ENCODE assay signal across 1 cellular context in the genomic region with DNA sequence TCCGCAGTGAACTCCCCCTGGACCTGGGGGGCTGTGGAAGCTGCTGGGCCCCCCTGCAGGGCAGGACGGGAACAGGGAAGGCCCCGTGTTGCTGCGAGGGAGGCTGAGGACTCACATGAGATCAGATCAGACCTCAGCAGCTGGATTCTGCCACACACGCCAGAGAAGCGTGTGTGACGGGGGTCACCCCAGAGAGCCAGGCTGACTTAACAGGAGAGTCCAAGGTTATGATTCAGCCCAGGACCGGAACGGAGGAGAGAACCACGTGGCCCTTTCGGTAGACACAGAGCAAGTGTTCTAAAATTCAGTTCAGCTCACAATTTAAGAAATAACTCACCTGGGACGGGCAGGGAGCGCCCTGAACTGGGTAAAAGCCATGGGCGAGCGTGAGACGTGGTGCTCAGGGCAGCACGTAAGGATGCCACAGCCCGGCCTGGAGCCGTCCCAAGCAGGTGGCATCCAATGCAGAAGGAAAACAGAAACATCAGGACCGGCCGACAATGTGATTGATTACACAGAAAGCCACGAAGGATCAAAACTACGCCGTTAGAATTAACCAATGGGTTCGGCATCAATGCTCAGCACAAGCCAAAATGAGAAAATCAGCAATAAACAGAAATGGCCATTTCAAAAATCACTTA.
TF ChIP-seq lines count a peak whose summit lies in the region.

No MANE protein-coding gene starts in this region.

TF ChIP-seq in IMR-90, 13 proteins besides CTCF, POLR2A, EP300 and RAD21:
- no peak for TF ChIP-seq CHD1 (IDR thresholded peaks at IDR 0.05; ENCODE audit: low read depth, low read length)
- peak; percentile 36; the same call in 1 of the 2 replicates for TF ChIP-seq BHLHE40 (IDR thresholded peaks at IDR 0.05; ENCODE audit: low read depth, low read length)
- TF ChIP-seq FOS (IDR thresholded peaks at IDR 0.05; ENCODE audit: low read depth, low read length) = 0 out of 2 replicates have a peak, but pooled peaks have one; percentile 23
- TF ChIP-seq, protein P1, sequence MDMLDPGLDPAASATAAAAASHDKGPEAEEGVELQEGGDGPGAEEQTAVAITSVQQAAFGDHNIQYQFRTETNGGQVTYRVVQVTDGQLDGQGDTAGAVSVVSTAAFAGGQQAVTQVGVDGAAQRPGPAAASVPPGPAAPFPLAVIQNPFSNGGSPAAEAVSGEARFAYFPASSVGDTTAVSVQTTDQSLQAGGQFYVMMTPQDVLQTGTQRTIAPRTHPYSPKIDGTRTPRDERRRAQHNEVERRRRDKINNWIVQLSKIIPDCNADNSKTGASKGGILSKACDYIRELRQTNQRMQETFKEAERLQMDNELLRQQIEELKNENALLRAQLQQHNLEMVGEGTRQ (IDR thresholded peaks at IDR 0.05; ENCODE audit: low read depth, low read length) = peak; percentile 83
- TF ChIP-seq MAFK (IDR thresholded peaks at IDR 0.05; ENCODE audit: low read depth, low read length) = no peak
- TF ChIP-seq SMC3 (IDR thresholded peaks at IDR 0.05; ENCODE audit: low read depth, low read length) = no peak
- TF ChIP-seq MXI1 (IDR thresholded peaks at IDR 0.05; ENCODE audit: borderline replicate concordance, low read depth, low read length) = peak; percentile 50; the same call in 1 of the 2 replicates
- no peak for TF ChIP-seq NFE2L2 (IDR thresholded peaks at IDR 0.05; ENCODE audit: low read depth, low read length)
